29 cellular contexts compared by ENCODE assay signal in the genomic region with DNA sequence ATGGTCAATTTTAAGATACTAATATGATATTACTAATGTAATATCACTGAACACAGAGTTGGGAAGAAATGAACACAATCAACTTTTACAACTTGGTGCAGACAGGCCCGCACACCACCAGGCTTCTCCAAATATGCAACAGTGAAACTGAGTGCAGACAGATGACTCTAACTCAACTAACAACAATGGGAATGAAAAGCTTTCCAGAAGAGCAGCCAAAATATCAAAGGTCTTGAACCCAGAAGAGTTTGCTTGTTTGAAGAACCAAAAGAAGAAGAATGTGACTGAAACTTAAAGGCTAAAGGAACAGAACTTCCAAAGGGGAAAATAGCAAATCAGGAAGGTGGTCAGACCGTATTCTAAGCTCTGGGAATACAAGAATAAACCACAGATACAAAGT.
"Had no signal": no experiment of that assay in that cellular context is flagged by ENCODE, and none has a peak within 500 bp of the region (broad histone marks: within the 10 kb centered on the region; RNA-seq: fewer than 3 reads in every experiment).

No MANE protein-coding gene starts in this region.

- H3K27ac Mint-ChIP-seq: activated CD4-positive, alpha-beta memory T cell treated with anti-CD3 and anti-CD28 coated beads for 36 hours; activated CD4-positive, alpha-beta T cell treated with anti-CD3 and anti-CD28 coated beads for 36 hours; activated CD4-positive, alpha-beta T cell treated with anti-CD3 and anti-CD28 coated beads, Interleukin-2, amount 10 ng/mL, durations not matched to agents 24 days and 14 days; activated CD8-positive, alpha-beta memory T cell treated with anti-CD3 and anti-CD28 coated beads, Interleukin-2, amount 10 ng/mL, durations not matched to agents 7 days and 5 days; activated CD8-positive, alpha-beta T cell treated with anti-CD3 and anti-CD28 coated beads, Interleukin-2, amount 10 ng/mL, durations not matched to agents 7 days and 5 days; activated naive CD4-positive, alpha-beta T cell treated with anti-CD3 and anti-CD28 coated beads for 36 hours; activated naive CD4-positive, alpha-beta T cell treated with anti-CD3 and anti-CD28 coated beads, Interleukin-2, amount 50 U/mL, for 72 hours; activated T-helper 1 cell treated with anti-CD3 and anti-CD28 coated beads, Interleukin-12 subunit alpha, Interleukin-12 subunit beta, Interleukin-2, Interleukin-4 antibody, amounts not matched to agents 30 ng/mL and 10 ng/mL and 1 ng/mL, durations not matched to agents 14 hours and 24 hours and 36 hours; activated T-helper 2 cell treated with anti-CD3 and anti-CD28 coated beads, Interferon-gamma antibody, Interleukin-2, Interleukin-4, amounts not matched to agents 10 μg/mL and 5 μg/mL and 100 μg/mL, durations not matched to agents 14 hours and 24 hours and 36 hours; dendritic cell treated with granulocyte-macrophage colony-stimulating factor and Interleukin-4, amounts not matched to agents 40 ng/mL and 50 ng/mL, for 4 days; endodermal cell had no signal

- H3K36me3 Mint-ChIP-seq: activated CD4-positive, alpha-beta memory T cell treated with anti-CD3 and anti-CD28 coated beads for 36 hours; activated CD8-positive, alpha-beta memory T cell treated with anti-CD3 and anti-CD28 coated beads, Interleukin-2, amount 10 ng/mL, durations not matched to agents 7 days and 5 days; activated naive CD4-positive, alpha-beta T cell treated with anti-CD3 and anti-CD28 coated beads, Interleukin-2, amount 50 U/mL, for 72 hours had no signal

- ATAC-seq: activated CD4-positive, alpha-beta T cell treated with anti-CD3 and anti-CD28 coated beads for 36 hours; activated CD8-positive, alpha-beta memory T cell treated with anti-CD3 and anti-CD28 coated beads, Interleukin-2, amount 10 ng/mL, durations not matched to agents 7 days and 5 days; activated CD8-positive, alpha-beta T cell treated with anti-CD3 and anti-CD28 coated beads, Interleukin-2, amount 10 ng/mL, durations not matched to agents 7 days and 5 days; activated naive CD4-positive, alpha-beta T cell treated with anti-CD3 and anti-CD28 coated beads, Interleukin-2, amount 50 U/mL, for 72 hours; body of pancreas; esophagus mucosa had no signal

- DNase-seq: activated CD4-positive, alpha-beta memory T cell treated with anti-CD3 and anti-CD28 coated beads for 36 hours; activated CD4-positive, alpha-beta T cell treated with anti-CD3 and anti-CD28 coated beads for 36 hours; activated CD4-positive, alpha-beta T cell treated with anti-CD3 and anti-CD28 coated beads, Interleukin-2, amount 10 ng/mL, durations not matched to agents 24 days and 14 days; activated CD4-positive, CD25-positive, alpha-beta regulatory T cell; activated CD4-positive, CD25-positive, alpha-beta regulatory T cell treated with anti-CD3 and anti-CD28 coated beads, Interleukin-2, amount 50 U/mL, for 72 hours; activated CD8-positive, alpha-beta memory T cell treated with anti-CD3 and anti-CD28 coated beads, Interleukin-2, amount 10 ng/mL, durations not matched to agents 7 days and 5 days; activated CD8-positive, alpha-beta memory T cell treated with anti-CD3 and anti-CD28 coated beads, Interleukin-2, amount 50 U/mL, for 4 hours; activated CD8-positive, alpha-beta T cell treated with anti-CD3 and anti-CD28 coated beads, Interleukin-2, amount 10 ng/mL, durations not matched to agents 7 days and 5 days; activated effector memory CD4-positive, alpha-beta T cell treated with anti-CD3 and anti-CD28 coated beads, Interleukin-2, amount 50 U/mL, for 16 hours; activated naive CD4-positive, alpha-beta T cell treated with anti-CD3 and anti-CD28 coated beads for 36 hours; activated T-cell treated with anti-CD3 and anti-CD28 coated beads, Interleukin-2, amount 50 U/mL, for 1 hour; activated T-cell treated with anti-CD3 and anti-CD28 coated beads, Interleukin-2, amount 50 U/mL, for 48 hours; amniotic stem cell; anterior cingulate cortex; body of pancreas; caudate nucleus; cerebellar nuclear complex; dorsolateral prefrontal cortex; effector memory CD4-positive, alpha-beta T cell; endodermal cell; head of caudate nucleus; T-helper 2 cell had no signal

- H3K4me3 ChIP-seq: body of pancreas, coronary artery, dorsolateral prefrontal cortex had no signal

- H3K27ac ChIP-seq: body of pancreas, coronary artery, dorsolateral prefrontal cortex had no signal

- H3K9me3 Mint-ChIP-seq: activated CD4-positive, alpha-beta memory T cell treated with anti-CD3 and anti-CD28 coated beads for 36 hours; activated CD4-positive, alpha-beta T cell treated with anti-CD3 and anti-CD28 coated beads, Interleukin-2, amount 10 ng/mL, durations not matched to agents 24 days and 14 days; activated T-helper 1 cell treated with anti-CD3 and anti-CD28 coated beads, Interleukin-12 subunit alpha, Interleukin-12 subunit beta, Interleukin-2, Interleukin-4 antibody, amounts not matched to agents 30 ng/mL and 10 ng/mL and 1 ng/mL, durations not matched to agents 14 hours and 24 hours and 36 hours; activated T-helper 2 cell treated with anti-CD3 and anti-CD28 coated beads, Interferon-gamma antibody, Interleukin-2, Interleukin-4, amounts not matched to agents 10 μg/mL and 5 μg/mL and 100 μg/mL, durations not matched to agents 14 hours and 24 hours and 36 hours; dendritic cell treated with granulocyte-macrophage colony-stimulating factor and Interleukin-4, amounts not matched to agents 40 ng/mL and 50 ng/mL, for 4 days; endodermal cell had no signal

- H3K27me3 ChIP-seq: body of pancreas, dorsolateral prefrontal cortex had no signal

- H3K9me3 ChIP-seq: body of pancreas had no signal

- H3K4me3 Mint-ChIP-seq: activated CD4-positive, alpha-beta memory T cell treated with anti-CD3 and anti-CD28 coated beads for 36 hours; activated CD4-positive, alpha-beta T cell treated with anti-CD3 and anti-CD28 coated beads for 36 hours; activated CD4-positive, alpha-beta T cell treated with anti-CD3 and anti-CD28 coated beads, Interleukin-2, amount 10 ng/mL, durations not matched to agents 24 days and 14 days; activated CD8-positive, alpha-beta memory T cell treated with anti-CD3 and anti-CD28 coated beads, Interleukin-2, amount 10 ng/mL, durations not matched to agents 7 days and 5 days; activated CD8-positive, alpha-beta T cell treated with anti-CD3 and anti-CD28 coated beads, Interleukin-2, amount 10 ng/mL, durations not matched to agents 7 days and 5 days; activated naive CD4-positive, alpha-beta T cell treated with anti-CD3 and anti-CD28 coated beads for 36 hours; activated T-helper 1 cell treated with anti-CD3 and anti-CD28 coated beads, Interleukin-12 subunit alpha, Interleukin-12 subunit beta, Interleukin-2, Interleukin-4 antibody, amounts not matched to agents 30 ng/mL and 10 ng/mL and 1 ng/mL, durations not matched to agents 14 hours and 24 hours and 36 hours; dendritic cell treated with granulocyte-macrophage colony-stimulating factor and Interleukin-4, amounts not matched to agents 40 ng/mL and 50 ng/mL, for 4 days; endodermal cell had no signal

- H3K4me1 ChIP-seq: body of pancreas had no signal

- H3K4me1 Mint-ChIP-seq: activated CD4-positive, alpha-beta T cell treated with anti-CD3 and anti-CD28 coated beads for 36 hours; activated CD4-positive, alpha-beta T cell treated with anti-CD3 and anti-CD28 coated beads, Interleukin-2, amount 10 ng/mL, durations not matched to agents 24 days and 14 days; activated CD8-positive, alpha-beta memory T cell treated with anti-CD3 and anti-CD28 coated beads, Interleukin-2, amount 10 ng/mL, durations not matched to agents 7 days and 5 days; endodermal cell had no signal

- H3K27me3 Mint-ChIP-seq: activated CD4-positive, alpha-beta memory T cell treated with anti-CD3 and anti-CD28 coated beads for 36 hours; activated CD4-positive, alpha-beta T cell treated with anti-CD3 and anti-CD28 coated beads for 36 hours; activated CD4-positive, alpha-beta T cell treated with anti-CD3 and anti-CD28 coated beads, Interleukin-2, amount 10 ng/mL, durations not matched to agents 24 days and 14 days; activated CD8-positive, alpha-beta memory T cell treated with anti-CD3 and anti-CD28 coated beads, Interleukin-2, amount 10 ng/mL, durations not matched to agents 7 days and 5 days; dendritic cell treated with granulocyte-macrophage colony-stimulating factor and Interleukin-4, amounts not matched to agents 40 ng/mL and 50 ng/mL, for 4 days had no signal

- FAIRE-seq: frontal cortex had no signal
